9 cellular contexts compared by ENCODE assay signal in the genomic region with DNA sequence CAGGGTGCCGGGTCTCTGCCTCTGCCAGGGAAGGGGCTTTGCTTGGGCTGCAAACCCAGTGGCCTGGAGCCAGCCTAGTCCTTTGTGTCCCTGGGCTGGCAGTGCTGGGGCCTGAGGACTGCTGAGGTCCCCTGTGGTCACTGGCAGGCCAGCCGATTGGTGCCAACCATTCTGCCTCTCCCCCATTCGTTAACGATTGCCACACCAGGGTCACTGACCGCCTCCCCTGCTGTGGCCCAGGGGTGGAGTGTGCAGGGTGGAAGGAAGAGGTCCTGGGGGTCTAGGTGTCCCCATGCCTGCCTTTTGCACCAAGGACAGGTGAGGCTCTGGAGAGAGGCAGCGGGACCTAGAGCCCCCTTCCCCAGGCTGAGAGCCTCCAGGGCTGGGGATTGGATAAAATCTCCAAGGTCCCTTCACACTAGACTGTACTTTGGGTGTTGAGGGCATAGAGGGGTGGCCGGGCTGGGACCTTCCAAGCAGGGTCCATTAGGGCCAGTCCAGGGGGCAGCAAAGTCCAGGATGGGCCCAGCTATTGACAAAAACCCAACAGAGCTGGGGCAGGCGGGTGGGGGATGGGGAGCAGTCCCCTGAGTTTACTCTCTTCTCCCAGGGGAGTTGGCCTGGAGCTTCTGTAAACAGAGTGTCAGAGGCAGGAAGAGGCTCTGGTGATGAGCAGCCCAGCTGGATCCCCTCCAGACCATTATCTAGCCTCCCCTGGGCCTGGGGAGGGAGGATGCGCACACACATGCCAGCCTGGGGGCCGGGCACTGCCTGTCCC. TPM values are rescaled to one million over a fixed set of nuclear protein-coding genes. Genes with fewer than 3 reads are reported as not detected.
A peak's percentile ranks its signal among the peaks of the same experiment; 100 is the strongest.
DNase-seq lines count a peak whose midpoint lies in the region; ATAC-seq, FAIRE-seq and TF ChIP-seq lines count a peak whose summit lies in the region.
"Had no signal": no experiment of that assay in that cellular context is flagged by ENCODE, and none has a peak within 500 bp of the region (broad histone marks: within the 10 kb centered on the region; RNA-seq: fewer than 3 reads in every experiment).

No MANE protein-coding gene starts in this region.

- H3K36me3 ChIP-seq in HepG2 (replicated peaks in 1 of 2; ENCODE audit: control insufficient read depth in 1 of 2, insufficient read depth in 2 of 2, low read length in 2 of 2) (peaks cover 0 to 2% of the 10 kb centered on the region in 2 experiments; a peak in 1 of 5 replicates), urinary bladder (ENCODE audit: insufficient read depth) (no peaks in the 10 kb centered on the region), HAP-1 (replicated peaks) (no peaks in the 10 kb centered on the region)

- peak overlapping the region; percentile 85 to 91 (median 88) for H3K4me3 Mint-ChIP-seq in brain

- ATAC-seq in HepG2 (peak; percentile 56), GM21786 (IDR thresholded peaks at IDR 0.05; ENCODE audit: unreplicated experiment) (no peak)

- TF ChIP-seq CTCF in brain (conservative IDR thresholded peaks at IDR 0.05), result no peak
- peak; percentile 62 for TF ChIP-seq CTCF in HepG2 (CRISPR knock-in tag; IDR thresholded peaks at IDR 0.05)

- CTCF ChIA-PET in HepG2 (lab: Yijun Ruan, JAX; ENCODE audit: low intra/inter-chr PET ratio, low total read pairs), result interaction anchor here (1.3 kb wide), 1 partner anchor 30 kb away, joined by 3 read pairs; no protein-coding TSS in a partner anchor

- no peak overlapping the region for H2AFZ ChIP-seq in HepG2 (ENCODE audit: low read length)

- H3K4me3 ChIP-seq in HepG2 (replicated peaks in 1 of 3; ENCODE audit: insufficient read depth in 1 of 3, low read depth in 2 of 3, low read length in 3 of 3) (peak overlapping the region; percentile 76 to 92 (median 82)), urinary bladder (ENCODE audit: low read depth, low read length) (peak overlapping the region; percentile 86), HAP-1 (no peak overlapping the region)

- intact Hi-C loops in HepG2 (cut with micrococcal nuclease; ENCODE audit: unreplicated experiment), result loop anchor here (2.0 kb wide), 1 partner anchor 14 kb away; no protein-coding TSS in a partner anchor

- no peaks in the 10 kb centered on the region for H3K9me3 ChIP-seq in HepG2 (ENCODE audit: low read length)
- H3K9me3 ChIP-seq in HAP-1, result no peaks in the 10 kb centered on the region

- peak overlapping the region in 4 of 5 experiments; percentile 21 to 87 (median 61) for H3K27ac Mint-ChIP-seq in brain

- TF ChIP-seq EP300 in HepG2 (IDR thresholded peaks at IDR 0.05; ENCODE audit: low read depth in 2 of 2, low read length in 2 of 2), result peak; percentile 28 to 59; a peak in 3 of 4 replicates
- TF ChIP-seq EP300 in HepG2 (CRISPR knock-in tag; IDR thresholded peaks at IDR 0.05; ENCODE audit: borderline replicate concordance), result 0 out of 2 replicates have a peak, but pooled peaks have one; percentile 20

- H4K20me1 ChIP-seq in HepG2 (ENCODE audit: insufficient read depth, low read length), result peaks cover 33% of the 10 kb centered on the region

- 0 out of 2 replicates have a peak, but pooled peaks have one; percentile 17 for TF ChIP-seq RAD21 in HepG2 (CRISPR knock-in tag; IDR thresholded peaks at IDR 0.05)

- H3K4me2 ChIP-seq in HepG2 (ENCODE audit: low read depth, low read length), result peak overlapping the region; percentile 86

- peaks cover 4% of the 10 kb centered on the region for H3K27me3 Mint-ChIP-seq in brain

- H3K27me3 ChIP-seq in HepG2 (ENCODE audit: control insufficient read depth in 1 of 2, insufficient read depth in 2 of 2, low read length in 2 of 2), result no peaks in the 10 kb centered on the region
- H3K27me3 ChIP-seq in HAP-1 (ENCODE audit: low read depth), result no peaks in the 10 kb centered on the region

- peaks cover 47% of the 10 kb centered on the region for H3K4me1 Mint-ChIP-seq in brain

- WGBS in HepG2 (ENCODE audit: low lambda C conversion rate), result 3% methylated on average over 7 of the region's 10 CpGs
- 29% methylated on average over 10 of the region's 10 CpGs for WGBS in urinary bladder

- peak; percentile 69 for DNase-seq in COLO829 (ENCODE audit: low spot score)
- peak; percentile 84 for DNase-seq in NCI-H146 treated with DMSO at 0.1 percent for 48 hours (lab: John Stamatoyannopoulos, UW; ENCODE audit: unreplicated experiment)
- peak; percentile 86 for DNase-seq in HepG2 (ENCODE audit: low spot score)
- DNase-seq in activated effector memory CD4-positive, alpha-beta T cell treated with anti-CD3 and anti-CD28 coated beads, Interleukin-2, amount 50 U/mL, for 16 hours, result no peak
- no peak for DNase-seq in HAP-1 (ENCODE audit: low spot score in 2 of 2)

- H3K79me2 ChIP-seq in HepG2 (ENCODE audit: insufficient read depth, low read length), result peaks cover 48% of the 10 kb centered on the region

- peak overlapping the region; percentile 83 for H3K27ac ChIP-seq in HepG2 (ENCODE audit: extremely low read length, insufficient read depth, low read length)
- H3K27ac ChIP-seq in urinary bladder (ENCODE audit: low read depth), result peak overlapping the region; percentile 88
- H3K27ac ChIP-seq: HL-60 had no signal

- POLR2A ChIA-PET in HepG2 (lab: Yijun Ruan, JAX), result interaction anchor here (0.9 to 2.3 kb wide), 12 partner anchors 9 to 492 kb away, joined by 3 to 21 read pairs (median 6); partner anchors contain the start of genes CREBBP and PAM16

- H3K9ac ChIP-seq in HepG2 (ENCODE audit: insufficient read depth, low read depth, low read length), result peak overlapping the region; percentile 78

- peak; percentile 95 for FAIRE-seq in HepG2 (lab: Jason Lieb, UNC)

- in situ Hi-C loops in HepG2 (cut with HindIII; ENCODE audit: extremely low pct_ligation_motif_present, low pct_unique_long_range_greater_than_20kb) (no loop called here), HAP-1 (cut with MboI; ENCODE audit: low sequenced_read_pairs) (no loop called here)

- H3K9me3 Mint-ChIP-seq in brain, result no peaks in the 10 kb centered on the region

- H3K4me1 ChIP-seq in HepG2 (ENCODE audit: insufficient read depth, low read length) (peaks cover 86% of the 10 kb centered on the region), urinary bladder (ENCODE audit: insufficient read depth) (no peaks in the 10 kb centered on the region), HAP-1 (no peaks in the 10 kb centered on the region)

- no peaks in the 10 kb centered on the region for H3K36me3 Mint-ChIP-seq in brain

- TF ChIP-seq POLR2A in HepG2 (IDR thresholded peaks at IDR 0.05; ENCODE audit: insufficient read depth in 1 of 2, low read depth in 2 of 2, low read length in 2 of 2), result peak; percentile 72 to 77

- BruUV-seq in HepG2 (replicated peaks; lab: Mats Ljungman, UMichigan), result no TSS peak

RNA-seq across cellular contexts. Expression of gene VASN, which starts 1.1 kb away (rescaled TPM):
- polyA plus RNA-seq in brain (ENCODE audit: insufficient read depth, low read depth, low replicate concordance) (5.0 TPM), HepG2 (2011; rRNA removed) (8.4 and 15.5 TPM in 2 replicates), urinary bladder (47.6 TPM)
- total RNA-seq in HepG2 (2016; rRNA removed; fragmentation: Illumina TruSeq; extraction: Trizol) (6.9 and 18.2 TPM in 2 replicates), urinary bladder (20.8 TPM)
- 2.8 and 3.3 TPM in 2 replicates for total RNA-seq in HepG2 (2016; cell fraction: cytosol; rRNA removed; fragmentation: Illumina TruSeq; extraction: Trizol; ENCODE audit: low read depth)
- total RNA-seq in HepG2 (2016; cell fraction: insoluble cytoplasmic fraction; rRNA removed; fragmentation: Illumina TruSeq; extraction: Trizol), result 5.9 and 17.8 TPM in 2 replicates
- 5.8 and 6.6 TPM in 2 replicates for total RNA-seq in HepG2 (2016; cell fraction: membrane; rRNA removed; fragmentation: Illumina TruSeq; extraction: Trizol)
- 22.5 and 25.6 TPM in 2 replicates for total RNA-seq in HepG2 (2016; cell fraction: nucleus; rRNA removed; fragmentation: Illumina TruSeq; extraction: Trizol)
- 9.0 and 15.7 TPM in 2 replicates for polyA plus RNA-seq in HepG2 (2011; cell fraction: cytosol; rRNA removed)
- polyA plus RNA-seq in HepG2 (2011; cell fraction: nucleus; rRNA removed), result 47.1 and 58.1 TPM in 2 replicates
- 9.8 and 16.9 TPM in 2 replicates for polyA plus RNA-seq in HepG2 (2012)
- polyA plus RNA-seq in HepG2 (2016; cell fraction: cytosol; fragmentation: Illumina TruSeq; extraction: Trizol; ENCODE audit: low read depth), result 2.3 and 2.6 TPM in 2 replicates
- polyA plus RNA-seq in HepG2 (2016; cell fraction: insoluble cytoplasmic fraction; fragmentation: Illumina TruSeq; extraction: Trizol; ENCODE audit: low read depth), result 7.7 and 10.2 TPM in 2 replicates
- polyA plus RNA-seq in HepG2 (2016; cell fraction: membrane; fragmentation: Illumina TruSeq; extraction: Trizol; ENCODE audit: low read depth), result 3.1 and 4.1 TPM in 2 replicates
- 40.8 and 43.4 TPM in 2 replicates for polyA plus RNA-seq in HepG2 (2016; cell fraction: nucleus; fragmentation: Illumina TruSeq; extraction: Trizol; ENCODE audit: insufficient read depth, low read depth)
- 1.2 and 47.2 TPM in 2 replicates for polyA minus RNA-seq in HepG2 (2011; rRNA and poly(A)+ RNA removed; ENCODE audit: low replicate concordance)
- 18.8 and 21.5 TPM in 2 replicates for polyA minus RNA-seq in HepG2 (2011; cell fraction: cytosol; rRNA and poly(A)+ RNA removed)
- polyA minus RNA-seq in HepG2 (2011; cell fraction: nucleus; rRNA and poly(A)+ RNA removed), result 32.1 and 35.9 TPM in 2 replicates

RNA-seq across cellular contexts. Expression of gene PAM16, which starts 21.6 kb away (rescaled TPM):
- polyA plus RNA-seq in brain (ENCODE audit: insufficient read depth, low read depth, low replicate concordance) (64.4 TPM), HepG2 (2011; rRNA removed) (51.5 and 64.5 TPM in 2 replicates), urinary bladder (48.9 TPM)
- total RNA-seq in HepG2 (2016; rRNA removed; fragmentation: Illumina TruSeq; extraction: Trizol) (39.5 and 51.8 TPM in 2 replicates), urinary bladder (8.6 TPM)
- 62.7 and 78.9 TPM in 2 replicates for total RNA-seq in HepG2 (2016; cell fraction: cytosol; rRNA removed; fragmentation: Illumina TruSeq; extraction: Trizol; ENCODE audit: low read depth)
- total RNA-seq in HepG2 (2016; cell fraction: insoluble cytoplasmic fraction; rRNA removed; fragmentation: Illumina TruSeq; extraction: Trizol), result 44.0 and 55.1 TPM in 2 replicates
- 48.0 and 59.1 TPM in 2 replicates for total RNA-seq in HepG2 (2016; cell fraction: membrane; rRNA removed; fragmentation: Illumina TruSeq; extraction: Trizol)
- 21.8 and 30.9 TPM in 2 replicates for total RNA-seq in HepG2 (2016; cell fraction: nucleus; rRNA removed; fragmentation: Illumina TruSeq; extraction: Trizol)
- 79.1 and 106 TPM in 2 replicates for polyA plus RNA-seq in HepG2 (2011; cell fraction: cytosol; rRNA removed)
- polyA plus RNA-seq in HepG2 (2011; cell fraction: nucleus; rRNA removed), result 59.7 and 63.8 TPM in 2 replicates
- 28.9 and 43.2 TPM in 2 replicates for polyA plus RNA-seq in HepG2 (2012)
- 51.5 and 69.1 TPM in 2 replicates for polyA plus RNA-seq in HepG2 (2016; cell fraction: cytosol; fragmentation: Illumina TruSeq; extraction: Trizol; ENCODE audit: low read depth)
- polyA plus RNA-seq in HepG2 (2016; cell fraction: insoluble cytoplasmic fraction; fragmentation: Illumina TruSeq; extraction: Trizol; ENCODE audit: low read depth), result 31.2 and 31.7 TPM in 2 replicates
- polyA plus RNA-seq in HepG2 (2016; cell fraction: membrane; fragmentation: Illumina TruSeq; extraction: Trizol; ENCODE audit: low read depth), result 35.5 and 47.0 TPM in 2 replicates
- 70.3 and 85.7 TPM in 2 replicates for polyA plus RNA-seq in HepG2 (2016; cell fraction: nucleus; fragmentation: Illumina TruSeq; extraction: Trizol; ENCODE audit: insufficient read depth, low read depth)
- 22.9 and 24.5 TPM in 2 replicates for polyA minus RNA-seq in HepG2 (2011; rRNA and poly(A)+ RNA removed; ENCODE audit: low replicate concordance)
- 13.2 and 17.4 TPM in 2 replicates for polyA minus RNA-seq in HepG2 (2011; cell fraction: cytosol; rRNA and poly(A)+ RNA removed)
- polyA minus RNA-seq in HepG2 (2011; cell fraction: nucleus; rRNA and poly(A)+ RNA removed), result 12.3 and 12.9 TPM in 2 replicates

RNA-seq across cellular contexts. Expression of gene CORO7, which starts 43.6 kb away (rescaled TPM):
- polyA plus RNA-seq in brain (ENCODE audit: insufficient read depth, low read depth, low replicate concordance) (87.6 TPM), HepG2 (2011; rRNA removed) (14.3 and 17.1 TPM in 2 replicates), urinary bladder (15.6 TPM)
- total RNA-seq in HepG2 (2016; rRNA removed; fragmentation: Illumina TruSeq; extraction: Trizol) (5.9 and 9.9 TPM in 2 replicates), urinary bladder (13.7 TPM)
- 5.5 and 8.0 TPM in 2 replicates for total RNA-seq in HepG2 (2016; cell fraction: cytosol; rRNA removed; fragmentation: Illumina TruSeq; extraction: Trizol; ENCODE audit: low read depth)
- 4.0 and 11.9 TPM in 2 replicates for total RNA-seq in HepG2 (2016; cell fraction: insoluble cytoplasmic fraction; rRNA removed; fragmentation: Illumina TruSeq; extraction: Trizol)
- 3.5 and 3.8 TPM in 2 replicates for total RNA-seq in HepG2 (2016; cell fraction: membrane; rRNA removed; fragmentation: Illumina TruSeq; extraction: Trizol)
- 13.2 and 15.4 TPM in 2 replicates for total RNA-seq in HepG2 (2016; cell fraction: nucleus; rRNA removed; fragmentation: Illumina TruSeq; extraction: Trizol)
- 2.7 and 6.4 TPM in 2 replicates for polyA plus RNA-seq in HepG2 (2011; cell fraction: cytosol; rRNA removed)
- polyA plus RNA-seq in HepG2 (2011; cell fraction: nucleus; rRNA removed), result 179 and 209 TPM in 2 replicates
- polyA plus RNA-seq in HepG2 (2012), result 9.1 and 11.1 TPM in 2 replicates
- 0.66 and 0.77 TPM in 2 replicates for polyA plus RNA-seq in HepG2 (2016; cell fraction: cytosol; fragmentation: Illumina TruSeq; extraction: Trizol; ENCODE audit: low read depth)
- 4.2 and 5.3 TPM in 2 replicates for polyA plus RNA-seq in HepG2 (2016; cell fraction: insoluble cytoplasmic fraction; fragmentation: Illumina TruSeq; extraction: Trizol; ENCODE audit: low read depth)
- polyA plus RNA-seq in HepG2 (2016; cell fraction: membrane; fragmentation: Illumina TruSeq; extraction: Trizol; ENCODE audit: low read depth), result 1.1 and 2.1 TPM in 2 replicates
- 28.1 and 39.8 TPM in 2 replicates for polyA plus RNA-seq in HepG2 (2016; cell fraction: nucleus; fragmentation: Illumina TruSeq; extraction: Trizol; ENCODE audit: insufficient read depth, low read depth)
- polyA minus RNA-seq in HepG2 (2011; rRNA and poly(A)+ RNA removed; ENCODE audit: low replicate concordance), result 26.6 and 27.6 TPM in 2 replicates
- polyA minus RNA-seq in HepG2 (2011; cell fraction: cytosol; rRNA and poly(A)+ RNA removed), result 8.2 and 9.7 TPM in 2 replicates
- polyA minus RNA-seq in HepG2 (2011; cell fraction: nucleus; rRNA and poly(A)+ RNA removed), result 35.3 and 35.7 TPM in 2 replicates

RNA-seq across cellular contexts. Expression of gene DNAJA3, which starts 52.9 kb away (rescaled TPM):
- polyA plus RNA-seq in brain (ENCODE audit: insufficient read depth, low read depth, low replicate concordance), result 43.8 TPM
- 75.3 and 77.0 TPM in 2 replicates for total RNA-seq in HepG2 (2016; rRNA removed; fragmentation: Illumina TruSeq; extraction: Trizol)
- total RNA-seq in HepG2 (2016; cell fraction: cytosol; rRNA removed; fragmentation: Illumina TruSeq; extraction: Trizol; ENCODE audit: low read depth), result 25.0 and 28.5 TPM in 2 replicates
- total RNA-seq in HepG2 (2016; cell fraction: insoluble cytoplasmic fraction; rRNA removed; fragmentation: Illumina TruSeq; extraction: Trizol), result 71.5 and 76.4 TPM in 2 replicates
- total RNA-seq in HepG2 (2016; cell fraction: membrane; rRNA removed; fragmentation: Illumina TruSeq; extraction: Trizol), result 43.5 and 45.7 TPM in 2 replicates
- total RNA-seq in HepG2 (2016; cell fraction: nucleus; rRNA removed; fragmentation: Illumina TruSeq; extraction: Trizol), result 42.9 and 52.3 TPM in 2 replicates
- 79.9 and 83.3 TPM in 2 replicates for polyA plus RNA-seq in HepG2 (2011; rRNA removed)
- polyA plus RNA-seq in HepG2 (2011; cell fraction: cytosol; rRNA removed), result 73.4 and 79.2 TPM in 2 replicates
- 121 and 132 TPM in 2 replicates for polyA plus RNA-seq in HepG2 (2011; cell fraction: nucleus; rRNA removed)
- 51.0 and 51.3 TPM in 2 replicates for polyA plus RNA-seq in HepG2 (2012)
- polyA plus RNA-seq in HepG2 (2016; cell fraction: cytosol; fragmentation: Illumina TruSeq; extraction: Trizol; ENCODE audit: low read depth), result 9.0 and 9.9 TPM in 2 replicates
- polyA plus RNA-seq in HepG2 (2016; cell fraction: insoluble cytoplasmic fraction; fragmentation: Illumina TruSeq; extraction: Trizol; ENCODE audit: low read depth), result 60.7 and 69.6 TPM in 2 replicates
- polyA plus RNA-seq in HepG2 (2016; cell fraction: membrane; fragmentation: Illumina TruSeq; extraction: Trizol; ENCODE audit: low read depth), result 16.3 and 18.8 TPM in 2 replicates
- 95.3 and 101 TPM in 2 replicates for polyA plus RNA-seq in HepG2 (2016; cell fraction: nucleus; fragmentation: Illumina TruSeq; extraction: Trizol; ENCODE audit: insufficient read depth, low read depth)
- 68.2 and 70.0 TPM in 2 replicates for polyA minus RNA-seq in HepG2 (2011; rRNA and poly(A)+ RNA removed; ENCODE audit: low replicate concordance)
- polyA minus RNA-seq in HepG2 (2011; cell fraction: cytosol; rRNA and poly(A)+ RNA removed), result 33.7 and 41.2 TPM in 2 replicates
- polyA minus RNA-seq in HepG2 (2011; cell fraction: nucleus; rRNA and poly(A)+ RNA removed), result 60.1 and 62.8 TPM in 2 replicates
- 33.5 TPM for total RNA-seq in urinary bladder
- polyA plus RNA-seq in urinary bladder, result 38.4 TPM

RNA-seq across cellular contexts. Expression of gene GLIS2, which starts 56.9 kb away (rescaled TPM):
- polyA plus RNA-seq in brain (ENCODE audit: insufficient read depth, low read depth, low replicate concordance) (17.2 TPM), HepG2 (2011; rRNA removed) (0.28 and 0.39 TPM in 2 replicates), urinary bladder (22.1 TPM)
- total RNA-seq in HepG2 (2016; rRNA removed; fragmentation: Illumina TruSeq; extraction: Trizol) (0.24 and 0.29 TPM in 2 replicates), urinary bladder (6.1 TPM)
- 1.0 and 1.1 TPM in 2 replicates for total RNA-seq in HepG2 (2016; cell fraction: cytosol; rRNA removed; fragmentation: Illumina TruSeq; extraction: Trizol; ENCODE audit: low read depth)
- 0.18 and 0.30 TPM in 2 replicates for total RNA-seq in HepG2 (2016; cell fraction: insoluble cytoplasmic fraction; rRNA removed; fragmentation: Illumina TruSeq; extraction: Trizol)
- 0.59 and 0.65 TPM in 2 replicates for total RNA-seq in HepG2 (2016; cell fraction: membrane; rRNA removed; fragmentation: Illumina TruSeq; extraction: Trizol)
- 0.34 and 0.63 TPM in 2 replicates for total RNA-seq in HepG2 (2016; cell fraction: nucleus; rRNA removed; fragmentation: Illumina TruSeq; extraction: Trizol)
- polyA plus RNA-seq in HepG2 (2011; cell fraction: cytosol; rRNA removed), result 0.17 and 0.18 TPM in 2 replicates
- 1.1 and 1.3 TPM in 2 replicates for polyA plus RNA-seq in HepG2 (2011; cell fraction: nucleus; rRNA removed)
- 0.91 and 2.0 TPM in 2 replicates for polyA plus RNA-seq in HepG2 (2012)
- 0.27 and 0.43 TPM in 2 replicates for polyA plus RNA-seq in HepG2 (2016; cell fraction: cytosol; fragmentation: Illumina TruSeq; extraction: Trizol; ENCODE audit: low read depth)
- 0.70 and 0.86 TPM in 2 replicates for polyA plus RNA-seq in HepG2 (2016; cell fraction: insoluble cytoplasmic fraction; fragmentation: Illumina TruSeq; extraction: Trizol; ENCODE audit: low read depth)
- polyA plus RNA-seq in HepG2 (2016; cell fraction: membrane; fragmentation: Illumina TruSeq; extraction: Trizol; ENCODE audit: low read depth), result 1.3 and 1.4 TPM in 2 replicates
- 1.6 and 1.8 TPM in 2 replicates for polyA plus RNA-seq in HepG2 (2016; cell fraction: nucleus; fragmentation: Illumina TruSeq; extraction: Trizol; ENCODE audit: insufficient read depth, low read depth)
- 0.44 and 3.2 TPM in 2 replicates for polyA minus RNA-seq in HepG2 (2011; rRNA and poly(A)+ RNA removed; ENCODE audit: low replicate concordance)
- 0.18 and 0.99 TPM in 2 replicates for polyA minus RNA-seq in HepG2 (2011; cell fraction: cytosol; rRNA and poly(A)+ RNA removed)
- polyA minus RNA-seq in HepG2 (2011; cell fraction: nucleus; rRNA and poly(A)+ RNA removed), result 0.25 and 0.52 TPM in 2 replicates

Comparison
In these comparisons a context has a peak if more than half of its experiments do, and no peak if none do; other contexts are left out.
1. DNase-seq: peak in COLO829 (single experiment), NCI-H146 treated with DMSO at 0.1 percent for 48 hours (single experiment) and HepG2 (single experiment); none in activated effector memory CD4-positive, alpha-beta T cell treated with anti-CD3 and anti-CD28 coated beads, Interleukin-2, amount 50 U/mL, for 16 hours (single experiment) and HAP-1 (0 of 2).